Comparison of ENCODE assay signal across 7 cellular contexts in the genomic region with DNA sequence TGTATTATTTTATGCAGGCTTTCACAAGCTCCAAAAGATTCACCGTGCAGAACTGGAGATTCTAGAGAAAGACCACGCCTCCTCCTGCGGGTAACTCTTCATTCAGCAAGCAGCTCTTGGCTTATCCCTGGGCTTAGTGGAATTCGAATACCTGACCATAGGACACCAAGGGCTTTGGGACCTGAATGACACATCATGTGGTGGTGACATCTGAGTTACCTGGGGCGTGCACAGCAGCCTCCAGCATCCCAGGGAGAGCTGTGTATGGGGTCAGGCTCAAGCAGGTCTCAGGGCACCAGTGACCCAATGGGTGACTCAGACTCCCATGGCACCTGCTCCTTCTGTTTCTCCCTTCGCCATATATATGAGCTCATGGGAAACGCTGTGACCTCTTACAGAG. TPM values are rescaled to one million over a fixed set of nuclear protein-coding genes. Genes with fewer than 3 reads are reported as not detected.
"Had no signal": no experiment of that assay in that cellular context is flagged by ENCODE, and none has a peak within 500 bp of the region (broad histone marks: within the 10 kb centered on the region; RNA-seq: fewer than 3 reads in every experiment).

No MANE protein-coding gene starts in this region.

RNA-seq across cellular contexts. Expression of a gene that starts 10.9 kb away (rescaled TPM):
- total RNA-seq: MCF 10A, NCI-H460, OCI-LY7, Peyer's patch, Right ventricle myocardium superior, SK-MEL-5 had no signal

RNA-seq across cellular contexts. Expression of a gene that starts 27.2 kb away (rescaled TPM):
- total RNA-seq: LHCN-M2, MCF 10A, NCI-H460, Peyer's patch, Right ventricle myocardium superior, SK-MEL-5 had no signal

RNA-seq across cellular contexts. Expression of a gene that starts 46.6 kb away (rescaled TPM):
- total RNA-seq: LHCN-M2, MCF 10A, NCI-H460, OCI-LY7, Peyer's patch, Right ventricle myocardium superior, SK-MEL-5 had no signal
